8 cellular contexts compared by ENCODE assay signal in genomic region chr1:155127105-155127671, GRCh38. TPM values are rescaled to one million over a fixed set of nuclear protein-coding genes. Genes with fewer than 3 reads are reported as not detected.
DNase-seq lines count a peak whose midpoint lies in the region; ATAC-seq, FAIRE-seq and TF ChIP-seq lines count a peak whose summit lies in the region.

No MANE protein-coding gene starts in this region.

- dilution Hi-C loops in keratinocyte (cut with MboI; ENCODE audit: extremely low pct_ligation_motif_present, low sequenced_read_pairs) = no loop called here

- H3K9ac ChIP-seq in PC-3 (ENCODE audit: low read length) (peak overlapping the region; percentile 95), keratinocyte (ENCODE audit: control insufficient read depth, extremely low read depth, insufficient read depth, low read length) (peak overlapping the region; percentile 96), skeletal muscle satellite cell (ENCODE audit: low read depth, low read length) (no peak overlapping the region)

- peak; percentile 27 for ATAC-seq in PC-3

- 0 out of 2 replicates have a peak, but pooled peaks cover 6% of the 10 kb centered on the region for H4K20me1 ChIP-seq in PC-3 (ENCODE audit: low read length)
- no peaks in the 10 kb centered on the region for H4K20me1 ChIP-seq in keratinocyte (ENCODE audit: control insufficient read depth, extremely low read depth, insufficient read depth, low read length)

- TF ChIP-seq CTCF in PC-3 (conservative IDR thresholded peaks at IDR 0.05; ENCODE audit: low read depth, low read length) (no peak), keratinocyte (optimal IDR thresholded peaks at IDR 0.05 in 1 of 3, IDR thresholded peaks at IDR 0.05 in 1 of 3, conservative IDR thresholded peaks at IDR 0.05 in 1 of 3; ENCODE audit: extremely low read depth in 1 of 3, insufficient read depth in 2 of 3, low read length in 3 of 3) (no peak)

- intact Hi-C loops in PC-3 (cut with micrococcal nuclease) = loop anchor here (1.0 kb wide), 1 partner anchor 8 kb away; the partner anchor contains the start of gene SLC50A1

- H3K4me1 ChIP-seq in PC-3 (ENCODE audit: insufficient read depth, low read length) = peaks cover 68% of the 10 kb centered on the region
- H3K4me1 ChIP-seq in keratinocyte (ENCODE audit: control insufficient read depth, extremely low read depth, insufficient read depth, low read length) = peaks cover 64% of the 10 kb centered on the region
- peaks cover 40% of the 10 kb centered on the region for H3K4me1 ChIP-seq in skeletal muscle satellite cell (ENCODE audit: control insufficient read depth, insufficient read depth, low read length)

- H3K27ac ChIP-seq in PC-3 (ENCODE audit: low read length) (peak overlapping the region; percentile 99), keratinocyte (ENCODE audit: control insufficient read depth, insufficient read depth, low read length) (peak overlapping the region; percentile 84)

- H3K9me1 ChIP-seq in keratinocyte (ENCODE audit: control insufficient read depth, extremely low read depth, insufficient read depth, low read length) = peaks cover 7% of the 10 kb centered on the region

- H3K9me3 ChIP-seq in PC-3 (ENCODE audit: low read length) (no peaks in the 10 kb centered on the region), keratinocyte (ENCODE audit: control insufficient read depth, low read depth, low read length) (no peaks in the 10 kb centered on the region), skeletal muscle satellite cell (replicated peaks; ENCODE audit: low read length) (no peaks in the 10 kb centered on the region)

- peaks cover 35% of the 10 kb centered on the region for H3K79me2 ChIP-seq in PC-3 (ENCODE audit: low read length)
- H3K79me2 ChIP-seq in keratinocyte (ENCODE audit: control insufficient read depth, insufficient read depth, low read length) = peaks cover 38% of the 10 kb centered on the region

- POLR2A ChIA-PET in PC-3 (lab: Charles Lee; ENCODE audit: unreplicated experiment) = no interaction called here

- FAIRE-seq in keratinocyte (lab: Jason Lieb, UNC) = no peak

- H3K9me2 ChIP-seq in PC-3 (replicated peaks; ENCODE audit: low read length) = no peaks in the 10 kb centered on the region

- no TSS peak for BruUV-seq in PC-3 (replicated peaks; lab: Mats Ljungman, UMichigan)

- H3F3A ChIP-seq in PC-3 (ENCODE audit: low read length, unreplicated experiment) = no peaks in the 10 kb centered on the region

- H3K36me3 ChIP-seq in PC-3 (ENCODE audit: low read depth, low read length) (peaks cover 10% of the 10 kb centered on the region; the same call in 1 of the 2 replicates), keratinocyte (ENCODE audit: control insufficient read depth in 2 of 2, extremely low read depth in 1 of 2, insufficient read depth in 2 of 2, low read length in 2 of 2) (peaks cover 9 to 17% of the 10 kb centered on the region in 2 experiments), skeletal muscle satellite cell (ENCODE audit: insufficient read depth, low read length) (no peaks in the 10 kb centered on the region)

- H3K4me2 ChIP-seq in PC-3 (ENCODE audit: low read length) (peak overlapping the region; percentile 97), keratinocyte (ENCODE audit: control insufficient read depth, extremely low read depth, insufficient read depth, low read depth, low read length) (peak overlapping the region; percentile 85), skeletal muscle satellite cell (ENCODE audit: low read length) (peak overlapping the region; percentile 96)

- H3K4me3 ChIP-seq in PC-3 (ENCODE audit: low read length) (peak overlapping the region; percentile 85), keratinocyte (ENCODE audit: control insufficient read depth in 2 of 3, extremely low read depth in 1 of 3, insufficient read depth in 2 of 3, low read depth in 1 of 3, low read length in 3 of 3) (peak overlapping the region; percentile 76 to 94 (median 88)), skeletal muscle satellite cell (ENCODE audit: low read length) (peak overlapping the region; percentile 62)

- peak; percentile 54 for DNase-seq in NCI-H2171 treated with DMSO at 0.1 percent for 48 hours (lab: John Stamatoyannopoulos, UW)
- DNase-seq in NCI-H2171 (lab: John Stamatoyannopoulos, UW) = no peak
- DNase-seq in PC-3 = peak; percentile 86
- DNase-seq in cerebellar cortex (ENCODE audit: low spot score) = peak; percentile 55
- no peak for DNase-seq in keratinocyte (ENCODE audit: low read depth, low spot score)
- DNase-seq in NCI-H1105 (lab: John Stamatoyannopoulos, UW) = no peak
- no peak for DNase-seq in NCI-H446 treated with DMSO at 0.1 percent for 48 hours (lab: John Stamatoyannopoulos, UW)

- H2AFZ ChIP-seq in PC-3 (ENCODE audit: low read length) = peak overlapping the region; percentile 65
- peak overlapping the region; percentile 73 for H2AFZ ChIP-seq in keratinocyte (ENCODE audit: control insufficient read depth, low read length)

- CTCF ChIA-PET in PC-3 (lab: Charles Lee) = no interaction called here

- H3K27me3 ChIP-seq in PC-3 (ENCODE audit: low read length) (no peaks in the 10 kb centered on the region), keratinocyte (ENCODE audit: control insufficient read depth, extremely low read depth, insufficient read depth, low read length) (no peaks in the 10 kb centered on the region), skeletal muscle satellite cell (ENCODE audit: control insufficient read depth, insufficient read depth, low read length) (peaks cover 68% of the 10 kb centered on the region)

RNA-seq across cellular contexts. Expression of gene EFNA1, which starts 0.5 kb away (rescaled TPM):
- 29.4 and 49.9 TPM in 2 replicates for total RNA-seq in PC-3 (2014; rRNA removed)
- polyA plus RNA-seq in keratinocyte = 33.2 to 116 TPM (median 77.5 TPM) in 3 replicates
- polyA plus RNA-seq in keratinocyte (2011; ENCODE audit: low read depth) = 33.5 TPM
- polyA plus RNA-seq in keratinocyte (2011; cell fraction: cytosol; rRNA removed) = 34.4 and 44.7 TPM in 2 replicates
- 180 and 349 TPM in 2 replicates for polyA plus RNA-seq in keratinocyte (2011; cell fraction: nucleus; rRNA removed)
- 22.9 and 134 TPM in 2 replicates for polyA plus RNA-seq in keratinocyte (2012; ENCODE audit: low replicate concordance)
- 45.9 to 113 TPM (median 67.4 TPM) in 3 replicates for polyA minus RNA-seq in keratinocyte
- polyA minus RNA-seq in keratinocyte (2011; cell fraction: cytosol; rRNA and poly(A)+ RNA removed) = 52.0 TPM
- polyA minus RNA-seq in keratinocyte (2011; cell fraction: nucleus; rRNA and poly(A)+ RNA removed) = 90.7 and 122 TPM in 2 replicates
- total RNA-seq in skeletal muscle satellite cell (2012; rRNA removed) = 0.22 and 1.3 TPM in 2 replicates

RNA-seq across cellular contexts. Expression of gene SLC50A1, which starts 8.5 kb away (rescaled TPM):
- 59.2 and 75.2 TPM in 2 replicates for total RNA-seq in PC-3 (2014; rRNA removed)
- polyA plus RNA-seq in keratinocyte = 54.5 to 72.2 TPM (median 55.6 TPM) in 3 replicates
- polyA plus RNA-seq in keratinocyte (2011; ENCODE audit: low read depth) = 32.6 TPM
- polyA plus RNA-seq in keratinocyte (2011; cell fraction: cytosol; rRNA removed) = 47.6 and 49.9 TPM in 2 replicates
- 60.5 and 69.1 TPM in 2 replicates for polyA plus RNA-seq in keratinocyte (2011; cell fraction: nucleus; rRNA removed)
- 32.2 and 69.6 TPM in 2 replicates for polyA plus RNA-seq in keratinocyte (2012; ENCODE audit: low replicate concordance)
- 32.1 to 59.5 TPM (median 44.3 TPM) in 3 replicates for polyA minus RNA-seq in keratinocyte
- polyA minus RNA-seq in keratinocyte (2011; cell fraction: cytosol; rRNA and poly(A)+ RNA removed) = 54.3 TPM
- polyA minus RNA-seq in keratinocyte (2011; cell fraction: nucleus; rRNA and poly(A)+ RNA removed) = 9.2 and 19.5 TPM in 2 replicates
- total RNA-seq in skeletal muscle satellite cell (2012; rRNA removed) = 26.6 and 39.5 TPM in 2 replicates

RNA-seq across cellular contexts. Expression of gene DPM3, which starts 13.1 kb away (rescaled TPM):
- 53.6 and 74.3 TPM in 2 replicates for total RNA-seq in PC-3 (2014; rRNA removed)
- 29.3 to 54.9 TPM (median 32.3 TPM) in 3 replicates for polyA plus RNA-seq in keratinocyte
- polyA plus RNA-seq in keratinocyte (2011; ENCODE audit: low read depth) = 5.5 TPM
- 44.6 and 131 TPM in 2 replicates for polyA plus RNA-seq in keratinocyte (2011; cell fraction: cytosol; rRNA removed)
- polyA plus RNA-seq in keratinocyte (2011; cell fraction: nucleus; rRNA removed) = 38.4 and 63.2 TPM in 2 replicates
- polyA plus RNA-seq in keratinocyte (2012; ENCODE audit: low replicate concordance) = 57.3 and 108 TPM in 2 replicates
- 10.1 to 39.8 TPM (median 11.9 TPM) in 3 replicates for polyA minus RNA-seq in keratinocyte
- 46.8 TPM for polyA minus RNA-seq in keratinocyte (2011; cell fraction: cytosol; rRNA and poly(A)+ RNA removed)
- polyA minus RNA-seq in keratinocyte (2011; cell fraction: nucleus; rRNA and poly(A)+ RNA removed) = 4.3 and 8.0 TPM in 2 replicates
- 31.5 and 74.5 TPM in 2 replicates for total RNA-seq in skeletal muscle satellite cell (2012; rRNA removed)

RNA-seq across cellular contexts. Expression of gene KRTCAP2, which starts 45.9 kb away (rescaled TPM):
- 241 and 257 TPM in 2 replicates for total RNA-seq in PC-3 (2014; rRNA removed)
- polyA plus RNA-seq in keratinocyte = 99.1 to 183 TPM (median 127 TPM) in 3 replicates
- 30.8 TPM for polyA plus RNA-seq in keratinocyte (2011; ENCODE audit: low read depth)
- 176 and 199 TPM in 2 replicates for polyA plus RNA-seq in keratinocyte (2011; cell fraction: cytosol; rRNA removed)
- polyA plus RNA-seq in keratinocyte (2011; cell fraction: nucleus; rRNA removed) = 136 and 150 TPM in 2 replicates
- 216 and 229 TPM in 2 replicates for polyA plus RNA-seq in keratinocyte (2012; ENCODE audit: low replicate concordance)
- polyA minus RNA-seq in keratinocyte = 140 to 403 TPM (median 203 TPM) in 3 replicates
- polyA minus RNA-seq in keratinocyte (2011; cell fraction: cytosol; rRNA and poly(A)+ RNA removed) = 199 TPM
- 30.2 and 35.8 TPM in 2 replicates for polyA minus RNA-seq in keratinocyte (2011; cell fraction: nucleus; rRNA and poly(A)+ RNA removed)
- total RNA-seq in skeletal muscle satellite cell (2012; rRNA removed) = 109 and 185 TPM in 2 replicates

RNA-seq across cellular contexts. Expression of gene TRIM46, which starts 46.5 kb away (rescaled TPM):
- total RNA-seq in PC-3 (2014; rRNA removed) = 4.1 and 5.4 TPM in 2 replicates
- 1.6 to 4.5 TPM (median 1.7 TPM) in 3 replicates for polyA plus RNA-seq in keratinocyte
- 0.31 TPM for polyA plus RNA-seq in keratinocyte (2011; ENCODE audit: low read depth)
- 1.3 and 2.6 TPM in 2 replicates for polyA plus RNA-seq in keratinocyte (2011; cell fraction: cytosol; rRNA removed)
- polyA plus RNA-seq in keratinocyte (2011; cell fraction: nucleus; rRNA removed) = 9.1 and 14.9 TPM in 2 replicates
- polyA plus RNA-seq in keratinocyte (2012; ENCODE audit: low replicate concordance) = 0.32 and 2.1 TPM in 2 replicates
- polyA minus RNA-seq in keratinocyte = 3.2 to 6.3 TPM (median 4.0 TPM) in 3 replicates
- 4.6 TPM for polyA minus RNA-seq in keratinocyte (2011; cell fraction: cytosol; rRNA and poly(A)+ RNA removed)
- 6.1 and 8.1 TPM in 2 replicates for polyA minus RNA-seq in keratinocyte (2011; cell fraction: nucleus; rRNA and poly(A)+ RNA removed)
- total RNA-seq in skeletal muscle satellite cell (2012; rRNA removed) = 3.0 and 3.5 TPM in 2 replicates

Comparison
In these comparisons a context has a peak if more than half of its experiments do, and no peak if none do; other contexts are left out.
1. DNase-seq: peak in NCI-H2171 treated with DMSO at 0.1 percent for 48 hours (single experiment), PC-3 (single experiment) and cerebellar cortex (single experiment); none in NCI-H2171 (single experiment), keratinocyte (single experiment), NCI-H1105 (single experiment) and NCI-H446 treated with DMSO at 0.1 percent for 48 hours (single experiment).
2. Peak in every context shown above with its lines, with median percentiles within 50 percentile points of each other: H3K4me2 ChIP-seq and H3K4me3 ChIP-seq.